ENCODE assay signal across 1 cellular context in the genomic region with DNA sequence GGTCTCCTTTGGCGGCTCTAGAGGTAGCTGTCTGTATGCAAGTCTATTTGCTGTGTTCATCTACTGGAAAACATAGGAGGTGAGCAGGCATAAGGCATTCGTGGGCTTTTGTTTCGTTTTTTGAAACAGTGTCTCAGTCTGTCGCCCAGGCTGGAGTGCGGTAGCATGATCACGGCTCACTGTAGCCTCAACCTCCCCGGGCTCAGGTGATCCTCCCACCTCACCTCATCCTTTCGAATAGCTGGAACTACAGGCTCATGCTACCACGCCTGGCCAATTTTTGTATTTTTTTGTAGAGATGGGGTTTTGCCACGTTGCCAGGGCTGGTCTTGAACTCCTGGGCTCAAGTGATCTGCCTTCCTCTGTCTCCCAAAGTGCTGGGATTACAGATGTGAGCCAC.
TF ChIP-seq lines count a peak whose summit lies in the region.

No MANE protein-coding gene starts in this region.

TF ChIP-seq in WTC11, 78 proteins besides CTCF, POLR2A, EP300 and RAD21:
- TF ChIP-seq TEAD1 (CRISPR knock-in tag; IDR thresholded peaks at IDR 0.05) (no peak), KAT7 (CRISPR knock-in tag; IDR thresholded peaks at IDR 0.05; ENCODE audit: borderline replicate concordance) (no peak), USF2 (CRISPR knock-in tag; IDR thresholded peaks at IDR 0.05) (no peak), ETV6 (CRISPR knock-in tag; IDR thresholded peaks at IDR 0.05) (no peak), RELA (CRISPR knock-in tag; IDR thresholded peaks at IDR 0.05; ENCODE audit: borderline replicate concordance) (no peak), ATF1 (CRISPR knock-in tag; IDR thresholded peaks at IDR 0.05) (no peak), MAX (CRISPR knock-in tag; IDR thresholded peaks at IDR 0.05) (no peak)
- TF ChIP-seq, protein P1, sequence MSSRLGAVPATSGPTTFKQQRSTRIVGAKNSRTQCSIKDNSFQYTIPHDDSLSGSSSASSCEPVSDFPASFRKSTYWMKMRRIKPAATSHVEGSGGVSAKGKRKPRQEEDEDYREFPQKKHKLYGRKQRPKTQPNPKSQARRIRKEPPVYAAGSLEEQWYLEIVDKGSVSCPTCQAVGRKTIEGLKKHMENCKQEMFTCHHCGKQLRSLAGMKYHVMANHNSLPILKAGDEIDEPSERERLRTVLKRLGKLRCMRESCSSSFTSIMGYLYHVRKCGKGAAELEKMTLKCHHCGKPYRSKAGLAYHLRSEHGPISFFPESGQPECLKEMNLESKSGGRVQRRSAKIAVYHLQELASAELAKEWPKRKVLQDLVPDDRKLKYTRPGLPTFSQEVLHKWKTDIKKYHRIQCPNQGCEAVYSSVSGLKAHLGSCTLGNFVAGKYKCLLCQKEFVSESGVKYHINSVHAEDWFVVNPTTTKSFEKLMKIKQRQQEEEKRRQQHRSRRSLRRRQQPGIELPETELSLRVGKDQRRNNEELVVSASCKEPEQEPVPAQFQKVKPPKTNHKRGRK (CRISPR knock-in tag; IDR thresholded peaks at IDR 0.05; ENCODE audit: borderline replicate concordance) = no peak
